In the genomic region with DNA sequence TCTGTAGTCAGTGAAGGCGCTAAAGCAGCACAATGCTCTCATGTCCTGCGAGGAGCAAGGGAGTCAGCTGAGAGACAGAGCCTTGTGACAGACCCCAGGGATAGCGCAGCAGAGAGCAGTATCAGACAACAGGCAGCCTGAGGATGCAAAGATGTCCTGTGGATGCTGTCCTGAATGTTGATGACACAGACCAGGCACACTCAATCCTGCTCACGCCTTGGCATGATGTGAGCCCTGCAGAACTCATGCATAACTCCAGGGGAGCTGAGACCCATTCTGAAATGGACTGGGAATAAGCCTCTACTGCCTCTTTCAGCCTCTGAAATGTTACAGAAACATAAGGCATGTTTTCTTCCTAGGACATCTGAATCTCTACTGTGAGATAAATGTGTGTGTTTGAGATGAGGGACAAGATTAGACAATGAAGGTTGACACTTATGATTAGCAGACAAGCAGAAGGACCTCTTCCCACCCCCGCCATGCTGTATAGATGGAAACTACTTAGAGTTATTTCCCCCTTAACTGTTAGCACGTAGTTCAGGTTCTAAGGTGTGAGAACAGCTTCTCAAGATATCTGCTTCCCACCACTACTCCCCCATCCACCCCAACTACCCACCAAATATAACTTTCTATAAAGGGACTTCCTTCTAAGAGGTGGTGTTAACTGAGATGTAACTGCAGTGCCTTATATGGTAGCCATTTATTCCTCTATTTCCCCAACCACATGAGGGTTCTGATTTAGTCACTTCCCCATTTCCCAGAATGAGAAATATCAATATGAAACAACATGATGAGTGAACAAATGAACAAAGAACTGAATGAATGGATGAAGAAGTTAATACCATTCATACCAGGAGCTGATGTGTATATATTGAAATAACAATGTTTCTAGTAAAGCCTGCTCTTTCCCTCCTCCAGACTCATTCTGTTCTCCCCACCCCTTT, we compare ENCODE assay signal across 1 cellular context.
TF ChIP-seq lines count a peak whose summit lies in the region.

No MANE protein-coding gene starts in this region.

TF ChIP-seq in GM12878, 131 proteins besides CTCF, POLR2A, EP300 and RAD21 (continued from another document and continues in another):
- TF ChIP-seq, protein P1, sequence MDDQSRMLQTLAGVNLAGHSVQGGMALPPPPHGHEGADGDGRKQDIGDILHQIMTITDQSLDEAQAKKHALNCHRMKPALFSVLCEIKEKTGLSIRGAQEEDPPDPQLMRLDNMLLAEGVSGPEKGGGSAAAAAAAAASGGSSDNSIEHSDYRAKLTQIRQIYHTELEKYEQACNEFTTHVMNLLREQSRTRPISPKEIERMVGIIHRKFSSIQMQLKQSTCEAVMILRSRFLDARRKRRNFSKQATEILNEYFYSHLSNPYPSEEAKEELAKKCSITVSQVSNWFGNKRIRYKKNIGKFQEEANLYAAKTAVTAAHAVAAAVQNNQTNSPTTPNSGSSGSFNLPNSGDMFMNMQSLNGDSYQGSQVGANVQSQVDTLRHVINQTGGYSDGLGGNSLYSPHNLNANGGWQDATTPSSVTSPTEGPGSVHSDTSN (IDR thresholded peaks at IDR 0.05; ENCODE audit: insufficient replicate concordance, low read depth, low read length), result no peak
- TF ChIP-seq PAX5 (IDR thresholded peaks at IDR 0.05; ENCODE audit: borderline replicate concordance, low read depth, low read length), result peak; percentile 65; the same call in 1 of the 2 replicates
- TF ChIP-seq, protein P2, sequence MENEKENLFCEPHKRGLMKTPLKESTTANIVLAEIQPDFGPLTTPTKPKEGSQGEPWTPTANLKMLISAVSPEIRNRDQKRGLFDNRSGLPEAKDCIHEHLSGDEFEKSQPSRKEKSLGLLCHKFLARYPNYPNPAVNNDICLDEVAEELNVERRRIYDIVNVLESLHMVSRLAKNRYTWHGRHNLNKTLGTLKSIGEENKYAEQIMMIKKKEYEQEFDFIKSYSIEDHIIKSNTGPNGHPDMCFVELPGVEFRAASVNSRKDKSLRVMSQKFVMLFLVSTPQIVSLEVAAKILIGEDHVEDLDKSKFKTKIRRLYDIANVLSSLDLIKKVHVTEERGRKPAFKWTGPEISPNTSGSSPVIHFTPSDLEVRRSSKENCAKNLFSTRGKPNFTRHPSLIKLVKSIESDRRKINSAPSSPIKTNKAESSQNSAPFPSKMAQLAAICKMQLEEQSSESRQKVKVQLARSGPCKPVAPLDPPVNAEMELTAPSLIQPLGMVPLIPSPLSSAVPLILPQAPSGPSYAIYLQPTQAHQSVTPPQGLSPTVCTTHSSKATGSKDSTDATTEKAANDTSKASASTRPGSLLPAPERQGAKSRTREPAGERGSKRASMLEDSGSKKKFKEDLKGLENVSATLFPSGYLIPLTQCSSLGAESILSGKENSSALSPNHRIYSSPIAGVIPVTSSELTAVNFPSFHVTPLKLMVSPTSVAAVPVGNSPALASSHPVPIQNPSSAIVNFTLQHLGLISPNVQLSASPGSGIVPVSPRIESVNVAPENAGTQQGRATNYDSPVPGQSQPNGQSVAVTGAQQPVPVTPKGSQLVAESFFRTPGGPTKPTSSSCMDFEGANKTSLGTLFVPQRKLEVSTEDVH (IDR thresholded peaks at IDR 0.05; ENCODE audit: low read depth, partially characterized antibody), result peak; percentile 30
- TF ChIP-seq POLR2AphosphoS2 (IDR thresholded peaks at IDR 0.05; ENCODE audit: low read depth, low read length), result no peak
- peak; percentile 75 for TF ChIP-seq TCF7 (IDR thresholded peaks at IDR 0.05; ENCODE audit: borderline replicate concordance)
- peak; percentile 76 for TF ChIP-seq IRF4 (IDR thresholded peaks at IDR 0.05; ENCODE audit: low read depth, low read length)
- peak; percentile 7 to 8; a peak in 1 of 4 replicates for TF ChIP-seq BHLHE40 (IDR thresholded peaks at IDR 0.05; ENCODE audit: borderline replicate concordance in 1 of 2, low read depth in 2 of 2, low read length in 1 of 2)
- TF ChIP-seq, protein P3, sequence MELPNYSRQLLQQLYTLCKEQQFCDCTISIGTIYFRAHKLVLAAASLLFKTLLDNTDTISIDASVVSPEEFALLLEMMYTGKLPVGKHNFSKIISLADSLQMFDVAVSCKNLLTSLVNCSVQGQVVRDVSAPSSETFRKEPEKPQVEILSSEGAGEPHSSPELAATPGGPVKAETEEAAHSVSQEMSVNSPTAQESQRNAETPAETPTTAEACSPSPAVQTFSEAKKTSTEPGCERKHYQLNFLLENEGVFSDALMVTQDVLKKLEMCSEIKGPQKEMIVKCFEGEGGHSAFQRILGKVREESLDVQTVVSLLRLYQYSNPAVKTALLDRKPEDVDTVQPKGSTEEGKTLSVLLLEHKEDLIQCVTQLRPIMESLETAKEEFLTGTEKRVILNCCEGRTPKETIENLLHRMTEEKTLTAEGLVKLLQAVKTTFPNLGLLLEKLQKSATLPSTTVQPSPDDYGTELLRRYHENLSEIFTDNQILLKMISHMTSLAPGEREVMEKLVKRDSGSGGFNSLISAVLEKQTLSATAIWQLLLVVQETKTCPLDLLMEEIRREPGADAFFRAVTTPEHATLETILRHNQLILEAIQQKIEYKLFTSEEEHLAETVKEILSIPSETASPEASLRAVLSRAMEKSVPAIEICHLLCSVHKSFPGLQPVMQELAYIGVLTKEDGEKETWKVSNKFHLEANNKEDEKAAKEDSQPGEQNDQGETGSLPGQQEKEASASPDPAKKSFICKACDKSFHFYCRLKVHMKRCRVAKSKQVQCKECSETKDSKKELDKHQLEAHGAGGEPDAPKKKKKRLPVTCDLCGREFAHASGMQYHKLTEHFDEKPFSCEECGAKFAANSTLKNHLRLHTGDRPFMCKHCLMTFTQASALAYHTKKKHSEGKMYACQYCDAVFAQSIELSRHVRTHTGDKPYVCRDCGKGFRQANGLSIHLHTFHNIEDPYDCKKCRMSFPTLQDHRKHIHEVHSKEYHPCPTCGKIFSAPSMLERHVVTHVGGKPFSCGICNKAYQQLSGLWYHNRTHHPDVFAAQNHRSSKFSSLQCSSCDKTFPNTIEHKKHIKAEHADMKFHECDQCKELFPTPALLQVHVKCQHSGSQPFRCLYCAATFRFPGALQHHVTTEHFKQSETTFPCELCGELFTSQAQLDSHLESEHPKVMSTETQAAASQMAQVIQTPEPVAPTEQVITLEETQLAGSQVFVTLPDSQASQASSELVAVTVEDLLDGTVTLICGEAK (IDR thresholded peaks at IDR 0.05; ENCODE audit: borderline replicate concordance), result no peak
- TF ChIP-seq FOXK2 (IDR thresholded peaks at IDR 0.05), result no peak
- TF ChIP-seq, protein P4, sequence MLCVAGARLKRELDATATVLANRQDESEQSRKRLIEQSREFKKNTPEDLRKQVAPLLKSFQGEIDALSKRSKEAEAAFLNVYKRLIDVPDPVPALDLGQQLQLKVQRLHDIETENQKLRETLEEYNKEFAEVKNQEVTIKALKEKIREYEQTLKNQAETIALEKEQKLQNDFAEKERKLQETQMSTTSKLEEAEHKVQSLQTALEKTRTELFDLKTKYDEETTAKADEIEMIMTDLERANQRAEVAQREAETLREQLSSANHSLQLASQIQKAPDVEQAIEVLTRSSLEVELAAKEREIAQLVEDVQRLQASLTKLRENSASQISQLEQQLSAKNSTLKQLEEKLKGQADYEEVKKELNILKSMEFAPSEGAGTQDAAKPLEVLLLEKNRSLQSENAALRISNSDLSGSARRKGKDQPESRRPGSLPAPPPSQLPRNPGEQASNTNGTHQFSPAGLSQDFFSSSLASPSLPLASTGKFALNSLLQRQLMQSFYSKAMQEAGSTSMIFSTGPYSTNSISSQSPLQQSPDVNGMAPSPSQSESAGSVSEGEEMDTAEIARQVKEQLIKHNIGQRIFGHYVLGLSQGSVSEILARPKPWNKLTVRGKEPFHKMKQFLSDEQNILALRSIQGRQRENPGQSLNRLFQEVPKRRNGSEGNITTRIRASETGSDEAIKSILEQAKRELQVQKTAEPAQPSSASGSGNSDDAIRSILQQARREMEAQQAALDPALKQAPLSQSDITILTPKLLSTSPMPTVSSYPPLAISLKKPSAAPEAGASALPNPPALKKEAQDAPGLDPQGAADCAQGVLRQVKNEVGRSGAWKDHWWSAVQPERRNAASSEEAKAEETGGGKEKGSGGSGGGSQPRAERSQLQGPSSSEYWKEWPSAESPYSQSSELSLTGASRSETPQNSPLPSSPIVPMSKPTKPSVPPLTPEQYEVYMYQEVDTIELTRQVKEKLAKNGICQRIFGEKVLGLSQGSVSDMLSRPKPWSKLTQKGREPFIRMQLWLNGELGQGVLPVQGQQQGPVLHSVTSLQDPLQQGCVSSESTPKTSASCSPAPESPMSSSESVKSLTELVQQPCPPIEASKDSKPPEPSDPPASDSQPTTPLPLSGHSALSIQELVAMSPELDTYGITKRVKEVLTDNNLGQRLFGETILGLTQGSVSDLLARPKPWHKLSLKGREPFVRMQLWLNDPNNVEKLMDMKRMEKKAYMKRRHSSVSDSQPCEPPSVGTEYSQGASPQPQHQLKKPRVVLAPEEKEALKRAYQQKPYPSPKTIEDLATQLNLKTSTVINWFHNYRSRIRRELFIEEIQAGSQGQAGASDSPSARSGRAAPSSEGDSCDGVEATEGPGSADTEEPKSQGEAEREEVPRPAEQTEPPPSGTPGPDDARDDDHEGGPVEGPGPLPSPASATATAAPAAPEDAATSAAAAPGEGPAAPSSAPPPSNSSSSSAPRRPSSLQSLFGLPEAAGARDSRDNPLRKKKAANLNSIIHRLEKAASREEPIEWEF (IDR thresholded peaks at IDR 0.05; ENCODE audit: insufficient replicate concordance, low read depth, low read length), result no peak
- TF ChIP-seq NRF1 (conservative IDR thresholded peaks at IDR 0.05; ENCODE audit: low read depth, low read length), result no peak
- no peak for TF ChIP-seq NR2C1 (IDR thresholded peaks at IDR 0.05)
- TF ChIP-seq ZNF207 (IDR thresholded peaks at IDR 0.05; ENCODE audit: borderline replicate concordance), result no peak
- TF ChIP-seq MTA3 (IDR thresholded peaks at IDR 0.05; ENCODE audit: borderline replicate concordance, low read length), result no peak
- peak; percentile 82 for TF ChIP-seq POLR2AphosphoS5 (IDR thresholded peaks at IDR 0.05; ENCODE audit: low read length)
- TF ChIP-seq CBX5 (IDR thresholded peaks at IDR 0.05; ENCODE audit: low read depth), result no peak
- TF ChIP-seq, protein P5, sequence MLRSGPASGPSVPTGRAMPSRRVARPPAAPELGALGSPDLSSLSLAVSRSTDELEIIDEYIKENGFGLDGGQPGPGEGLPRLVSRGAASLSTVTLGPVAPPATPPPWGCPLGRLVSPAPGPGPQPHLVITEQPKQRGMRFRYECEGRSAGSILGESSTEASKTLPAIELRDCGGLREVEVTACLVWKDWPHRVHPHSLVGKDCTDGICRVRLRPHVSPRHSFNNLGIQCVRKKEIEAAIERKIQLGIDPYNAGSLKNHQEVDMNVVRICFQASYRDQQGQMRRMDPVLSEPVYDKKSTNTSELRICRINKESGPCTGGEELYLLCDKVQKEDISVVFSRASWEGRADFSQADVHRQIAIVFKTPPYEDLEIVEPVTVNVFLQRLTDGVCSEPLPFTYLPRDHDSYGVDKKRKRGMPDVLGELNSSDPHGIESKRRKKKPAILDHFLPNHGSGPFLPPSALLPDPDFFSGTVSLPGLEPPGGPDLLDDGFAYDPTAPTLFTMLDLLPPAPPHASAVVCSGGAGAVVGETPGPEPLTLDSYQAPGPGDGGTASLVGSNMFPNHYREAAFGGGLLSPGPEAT (IDR thresholded peaks at IDR 0.05; ENCODE audit: low read depth), result peak; percentile 77
- TF ChIP-seq ZNF384 (IDR thresholded peaks at IDR 0.05; ENCODE audit: borderline replicate concordance, low read depth, low read length), result no peak
- peak; percentile 96 for TF ChIP-seq JUNB (IDR thresholded peaks at IDR 0.05)
- TF ChIP-seq STAT3 (IDR thresholded peaks at IDR 0.05; ENCODE audit: low read depth, low read length), result no peak
- no peak for TF ChIP-seq YBX1 (IDR thresholded peaks at IDR 0.05)
- peak; percentile 92 for TF ChIP-seq IKZF1 (conservative IDR thresholded peaks at IDR 0.05)
- peak; percentile 73 for TF ChIP-seq ATF7 (IDR thresholded peaks at IDR 0.05; ENCODE audit: low read depth)
- TF ChIP-seq ZNF592 (IDR thresholded peaks at IDR 0.05), result no peak; the same call in 1 of the 2 replicates
- TF ChIP-seq CREB1 (IDR thresholded peaks at IDR 0.05; ENCODE audit: low read depth), result no peak
- no peak for TF ChIP-seq CHD2 (IDR thresholded peaks at IDR 0.05; ENCODE audit: borderline replicate concordance, low read depth, low read length)
- peak; percentile 98 for TF ChIP-seq MEF2A (IDR thresholded peaks at IDR 0.05; ENCODE audit: insufficient read depth, low read depth, low read length)
- no peak; the same call in 1 of the 2 replicates for TF ChIP-seq RB1 (IDR thresholded peaks at IDR 0.05; ENCODE audit: borderline replicate concordance)
